In the genomic region with DNA sequence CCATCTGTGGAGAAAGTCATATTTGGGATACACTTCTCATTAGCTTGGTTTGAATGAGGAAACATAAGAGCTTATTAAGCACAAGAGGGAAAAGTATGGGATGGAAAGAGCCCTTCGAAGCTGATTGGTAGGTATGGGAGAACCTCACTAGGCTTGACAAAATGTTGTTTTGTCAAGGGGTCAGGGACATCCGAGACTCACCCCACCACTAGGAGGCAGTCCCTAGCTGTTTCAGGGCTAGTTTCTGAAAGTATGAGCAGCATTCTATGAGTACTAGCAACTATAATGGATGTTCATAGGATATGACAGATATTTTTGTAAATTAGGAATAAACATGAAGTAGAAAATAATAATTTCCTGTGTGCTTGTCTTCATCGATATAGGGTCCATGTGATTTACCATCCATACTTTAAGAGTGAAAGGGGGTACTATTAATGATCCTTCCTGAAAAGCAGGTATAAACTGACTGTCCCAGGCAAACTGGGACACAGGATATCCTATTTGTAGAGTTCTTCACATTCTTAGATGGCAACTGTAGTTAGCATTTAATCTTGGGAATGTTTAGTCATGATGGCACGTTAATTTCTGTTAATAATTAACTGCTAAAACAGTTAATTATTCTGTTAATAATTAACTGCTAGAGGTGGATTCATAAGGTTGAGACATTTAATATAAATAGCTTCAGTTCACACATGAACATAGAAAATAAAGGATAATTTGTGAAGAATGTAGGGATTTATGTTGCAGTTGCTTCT, we compare ENCODE assay signal across 10 cellular contexts. TPM values are rescaled to one million over a fixed set of nuclear protein-coding genes. Genes with fewer than 3 reads are reported as not detected.
DNase-seq lines count a peak whose midpoint lies in the region; ATAC-seq and TF ChIP-seq lines count a peak whose summit lies in the region.
"Had no signal": no experiment of that assay in that cellular context is flagged by ENCODE, and none has a peak within 500 bp of the region (broad histone marks: within the 10 kb centered on the region; RNA-seq: fewer than 3 reads in every experiment).

No MANE protein-coding gene starts in this region.

- H3K4me3 Mint-ChIP-seq in glutamatergic neuron (ENCODE audit: unreplicated experiment), result no peak overlapping the region
- no peak overlapping the region for H3K4me3 Mint-ChIP-seq in stimulated activated effector memory CD8-positive, alpha-beta T cell treated with anti-CD3 and anti-CD28 coated beads, Interleukin-12 subunit alpha, Interleukin-12 subunit beta, amount 100 ng/mL, for 72 hours
- H3K4me3 Mint-ChIP-seq: T-helper 2 cell treated with Interferon-gamma antibody and Interleukin-4, amounts not matched to agents 5 μg/mL and 100 μg/mL, for 36 hours had no signal

- TF ChIP-seq CTCF in Panc1 (IDR thresholded peaks at IDR 0.05) (peak; percentile 73), glutamatergic neuron (IDR thresholded peaks at IDR 0.05; ENCODE audit: partially characterized antibody, unreplicated experiment) (peak; percentile 36), ascending aorta (IDR thresholded peaks at IDR 0.05) (no peak)

- DNase-seq in COLO829 (ENCODE audit: low spot score) (peak; percentile 4), Panc1 (ENCODE audit: low read depth, low spot score) (peak; percentile 18), glutamatergic neuron (peak; percentile 20), activated gamma-delta T cell treated with Interleukin-2 at 50 U/mL for 16 hours (no peak), ascending aorta (ENCODE audit: low spot score in 2 of 2) (no peak)
- DNase-seq in stimulated activated effector memory CD8-positive, alpha-beta T cell treated with anti-CD3 and anti-CD28 coated beads, Interleukin-12 subunit alpha, Interleukin-12 subunit beta, amount 100 ng/mL, for 72 hours (ENCODE audit: low spot score in 2 of 2), result no peak
- DNase-seq: cortex of kidney had no signal

- CTCF ChIA-PET in Panc1 (lab: Charles Lee), result interaction anchor here (0.6 to 1.7 kb wide), 3 partner anchors 19 to 409 kb away, joined by 3 to 7 read pairs (median 3); no protein-coding TSS in a partner anchor

- BruUV-seq in Panc1 (replicated peaks; lab: Mats Ljungman, UMichigan), result no TSS peak

- intact Hi-C loops in Panc1 (cut with micrococcal nuclease; ENCODE audit: unreplicated experiment), result no loop called here
- intact Hi-C loops in ascending aorta (cut with DNase I), result no loop called here

- no peaks in the 10 kb centered on the region for H3K9me3 ChIP-seq in Panc1 (ENCODE audit: control insufficient read depth, insufficient read depth, low read depth, low read length)
- no peaks in the 10 kb centered on the region for H3K9me3 ChIP-seq in ascending aorta

- H3K27ac ChIP-seq in Panc1 (ENCODE audit: low read length) (no peak overlapping the region), ascending aorta (no peak overlapping the region)

- no peaks in the 10 kb centered on the region for H3K4me1 ChIP-seq in Panc1 (ENCODE audit: control insufficient read depth, insufficient read depth, low read length)
- no peaks in the 10 kb centered on the region for H3K4me1 ChIP-seq in ascending aorta

- H3K27me3 ChIP-seq in Panc1 (ENCODE audit: control insufficient read depth, insufficient read depth, low read length), result no peaks in the 10 kb centered on the region; the same call in 1 of the 2 replicates
- no peaks in the 10 kb centered on the region for H3K27me3 ChIP-seq in ascending aorta

- ATAC-seq in GM19351 (IDR thresholded peaks at IDR 0.05; ENCODE audit: unreplicated experiment) (peak; percentile 59), Panc1 (peak; percentile 80), GM21515 (IDR thresholded peaks at IDR 0.05; ENCODE audit: unreplicated experiment) (no peak)
- ATAC-seq in stimulated activated effector memory CD8-positive, alpha-beta T cell treated with anti-CD3 and anti-CD28 coated beads, Interleukin-12 subunit alpha, Interleukin-12 subunit beta, amount 100 ng/mL, for 72 hours, result no peak

- no peak overlapping the region for H3K4me3 ChIP-seq in Panc1 (ENCODE audit: low read depth in 2 of 2, low read length in 2 of 2)
- no peak overlapping the region for H3K4me3 ChIP-seq in ascending aorta

- in situ Hi-C loops in Panc1 (cut with HindIII; ENCODE audit: low pct_unique_long_range_greater_than_20kb, low sequenced_read_pairs), result no loop called here

- H3K4me1 Mint-ChIP-seq in glutamatergic neuron (ENCODE audit: low read depth, unreplicated experiment), result no peaks in the 10 kb centered on the region
- H3K4me1 Mint-ChIP-seq in stimulated activated effector memory CD8-positive, alpha-beta T cell treated with anti-CD3 and anti-CD28 coated beads, Interleukin-12 subunit alpha, Interleukin-12 subunit beta, amount 100 ng/mL, for 72 hours, result no peaks in the 10 kb centered on the region

- no peak overlapping the region for H3K27ac Mint-ChIP-seq in glutamatergic neuron (ENCODE audit: unreplicated experiment)
- no peak overlapping the region for H3K27ac Mint-ChIP-seq in stimulated activated effector memory CD8-positive, alpha-beta T cell treated with anti-CD3 and anti-CD28 coated beads, Interleukin-12 subunit alpha, Interleukin-12 subunit beta, amount 100 ng/mL, for 72 hours
- H3K27ac Mint-ChIP-seq: T-helper 2 cell treated with Interferon-gamma antibody and Interleukin-4, amounts not matched to agents 5 μg/mL and 100 μg/mL, for 36 hours had no signal

- POLR2A ChIA-PET in Panc1 (lab: Charles Lee), result no interaction called here

- H3K36me3 ChIP-seq in Panc1 (ENCODE audit: control insufficient read depth, insufficient read depth, low read length) (no peaks in the 10 kb centered on the region), ascending aorta (no peaks in the 10 kb centered on the region)

- no peaks in the 10 kb centered on the region for H3K27me3 Mint-ChIP-seq in glutamatergic neuron (ENCODE audit: unreplicated experiment)

- H3K36me3 Mint-ChIP-seq in glutamatergic neuron (ENCODE audit: unreplicated experiment), result no peaks in the 10 kb centered on the region
- H3K36me3 Mint-ChIP-seq in stimulated activated effector memory CD8-positive, alpha-beta T cell treated with anti-CD3 and anti-CD28 coated beads, Interleukin-12 subunit alpha, Interleukin-12 subunit beta, amount 100 ng/mL, for 72 hours, result no peaks in the 10 kb centered on the region

- no peaks in the 10 kb centered on the region for H3K9me3 Mint-ChIP-seq in glutamatergic neuron (ENCODE audit: unreplicated experiment)
- no peaks in the 10 kb centered on the region for H3K9me3 Mint-ChIP-seq in stimulated activated effector memory CD8-positive, alpha-beta T cell treated with anti-CD3 and anti-CD28 coated beads, Interleukin-12 subunit alpha, Interleukin-12 subunit beta, amount 100 ng/mL, for 72 hours
- H3K9me3 Mint-ChIP-seq: T-helper 2 cell treated with Interferon-gamma antibody and Interleukin-4, amounts not matched to agents 5 μg/mL and 100 μg/mL, for 36 hours had no signal

RNA-seq across cellular contexts. Expression of gene OTX1, which starts 28.4 kb away (rescaled TPM):
- total RNA-seq in Panc1 (2021; ENCODE audit: unreplicated experiment), result 4.2 TPM
- polyA plus RNA-seq in Panc1 (2012; ENCODE audit: insufficient read length), result 3.2 TPM
- total RNA-seq in glutamatergic neuron (ENCODE audit: unreplicated experiment), result 0.15 TPM
- not detected for total RNA-seq in ascending aorta

Comparison
In these comparisons a context has a peak if more than half of its experiments do, and no peak if none do; other contexts are left out.
1. DNase-seq: peak in COLO829 (single experiment), Panc1 (single experiment) and glutamatergic neuron (single experiment); none in activated gamma-delta T cell treated with Interleukin-2 at 50 U/mL for 16 hours (single experiment), ascending aorta (0 of 2) and stimulated activated effector memory CD8-positive, alpha-beta T cell treated with anti-CD3 and anti-CD28 coated beads, Interleukin-12 subunit alpha, Interleukin-12 subunit beta, amount 100 ng/mL, for 72 hours (0 of 2).
2. ATAC-seq: peak in GM19351 (single experiment) and Panc1 (single experiment); none in GM21515 (single experiment) and stimulated activated effector memory CD8-positive, alpha-beta T cell treated with anti-CD3 and anti-CD28 coated beads, Interleukin-12 subunit alpha, Interleukin-12 subunit beta, amount 100 ng/mL, for 72 hours (single experiment).
3. CTCF ChIP-seq: peak in Panc1 (single experiment) and glutamatergic neuron (single experiment); none in ascending aorta (0 of 3).